ENCODE assay signal across 25 cellular contexts in the genomic region with DNA sequence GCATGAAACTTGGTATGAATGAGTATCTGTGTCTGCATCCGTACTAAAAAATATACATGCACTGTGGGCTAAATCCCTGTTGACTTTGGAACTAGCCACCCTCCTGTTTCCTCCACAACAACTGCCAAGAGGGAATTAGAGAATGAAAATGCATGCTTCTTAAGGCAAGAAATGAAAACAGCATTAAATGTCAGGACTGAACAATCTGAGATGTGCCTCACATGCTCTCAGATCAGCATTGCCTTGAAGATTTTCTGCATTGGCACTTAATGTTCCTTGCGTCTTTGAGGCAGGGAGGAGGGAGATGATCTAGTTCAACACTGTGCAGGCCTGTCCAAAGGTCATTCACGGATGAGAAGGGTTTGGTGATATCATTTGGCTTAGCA. TPM values are rescaled to one million over a fixed set of nuclear protein-coding genes. Genes with fewer than 3 reads are reported as not detected.
A peak's percentile ranks its signal among the peaks of the same experiment; 100 is the strongest.
DNase-seq lines count a peak whose midpoint lies in the region; ATAC-seq, FAIRE-seq and TF ChIP-seq lines count a peak whose summit lies in the region.
"Had no signal": no experiment of that assay in that cellular context is flagged by ENCODE, and none has a peak within 500 bp of the region (broad histone marks: within the 10 kb centered on the region; RNA-seq: fewer than 3 reads in every experiment).

No MANE protein-coding gene starts in this region.

- H3K4me1 ChIP-seq in colonic mucosa (peaks cover 9% of the 10 kb centered on the region), mucosa of rectum (ENCODE audit: control insufficient read depth in 2 of 2, insufficient read depth in 2 of 2, low read length in 2 of 2) (peaks cover 25 to 48% of the 10 kb centered on the region in 2 donors)

- no peaks in the 10 kb centered on the region for H3K36me3 ChIP-seq in colonic mucosa
- H3K36me3 ChIP-seq in mucosa of rectum (ENCODE audit: control insufficient read depth in 2 of 2, insufficient read depth in 2 of 2, low read length in 2 of 2) = no peaks in the 10 kb centered on the region
- H3K36me3 ChIP-seq: right atrium auricular region, suprapubic skin, vagina had no signal

- no peaks in the 10 kb centered on the region for H3K9me3 ChIP-seq in colonic mucosa
- no peaks in the 10 kb centered on the region for H3K9me3 ChIP-seq in mucosa of rectum (ENCODE audit: control insufficient read depth in 2 of 2, low read length in 2 of 2)
- H3K9me3 ChIP-seq: right atrium auricular region, suprapubic skin, vagina had no signal

- intact Hi-C loops in colonic mucosa (cut with DNase I) = no loop called here

- ATAC-seq in GM19328 (IDR thresholded peaks at IDR 0.05; ENCODE audit: unreplicated experiment) = no peak
- ATAC-seq in GM19324 (IDR thresholded peaks at IDR 0.05; ENCODE audit: low FRiP score, unreplicated experiment) = no peak
- no peak for ATAC-seq in HG02678 (IDR thresholded peaks at IDR 0.05; ENCODE audit: unreplicated experiment)
- ATAC-seq: activated T-cell treated with anti-CD3 and anti-CD28 coated beads, Interleukin-2, amount 50 U/mL, for 72 hours; HCT116 had no signal

- no peak for FAIRE-seq in D721Med (lab: Jason Lieb, UNC)
- FAIRE-seq: keratinocyte had no signal

- DNase-seq in colonic mucosa (peak; percentile 77), D721Med (ENCODE audit: insufficient read length, low spot score) (no peak)
- DNase-seq: activated naive CD4-positive, alpha-beta T cell treated with anti-CD3 and anti-CD28 coated beads for 36 hours; activated T-cell treated with anti-CD3 and anti-CD28 coated beads, Interleukin-2, amount 50 U/mL, for 72 hours; anterior cingulate cortex; CD4-positive, alpha-beta T cell; cerebellar nuclear complex; effector CD4-positive, alpha-beta T cell; GF-D8; MM.1S; NCI-H146; NCI-H2171 treated with DMSO at 0.1 percent for 48 hours; NCI-H748 treated with DMSO at 0.1 percent for 48 hours; Right ventricle myocardium superior had no signal

- no peaks in the 10 kb centered on the region for H3K27me3 ChIP-seq in colonic mucosa
- H3K27me3 ChIP-seq in mucosa of rectum (ENCODE audit: control insufficient read depth in 2 of 2, insufficient read depth in 2 of 2, low read length in 2 of 2) = no peaks in the 10 kb centered on the region
- H3K27me3 ChIP-seq: right atrium auricular region, suprapubic skin, vagina had no signal

- TF ChIP-seq CTCF in colonic mucosa (IDR thresholded peaks at IDR 0.05) (no peak), D721Med (IDR thresholded peaks at IDR 0.05; ENCODE audit: insufficient read depth, missing control alignments) (no peak)

- peak overlapping the region in 1 of 2 donors; percentile 15 for H3K9ac ChIP-seq in colonic mucosa (ENCODE audit: low read depth in 2 of 2, low read length in 2 of 2)
- H3K9ac ChIP-seq in mucosa of rectum (ENCODE audit: low read depth in 1 of 2, low read length in 2 of 2) = no peak overlapping the region

- H3K27ac ChIP-seq in colonic mucosa = peak overlapping the region; percentile 57
- peak overlapping the region; percentile 49 to 67 for H3K27ac ChIP-seq in mucosa of rectum (ENCODE audit: low read depth in 2 of 2, low read length in 2 of 2)
- H3K27ac ChIP-seq: right atrium auricular region, suprapubic skin had no signal

- H3K4me3 ChIP-seq in colonic mucosa (no peak overlapping the region), mucosa of rectum (ENCODE audit: low read length in 2 of 2) (peak overlapping the region in 1 of 2 donors; percentile 14)
- H3K4me3 ChIP-seq: lung, right atrium auricular region, suprapubic skin, vagina had no signal

TF ChIP-seq in PFSK-1, 5 proteins besides CTCF, POLR2A, EP300 and RAD21:
- TF ChIP-seq TAF1 (IDR thresholded peaks at IDR 0.05; ENCODE audit: borderline replicate concordance, insufficient read depth, low read length) (peak; percentile 19; the same call in 1 of the 2 replicates), POLR2AphosphoS5 (IDR thresholded peaks at IDR 0.05; ENCODE audit: low read depth, low read length) (no peak), FOXP2 (optimal IDR thresholded peaks at IDR 0.05; ENCODE audit: borderline replicate concordance, extremely low read depth, extremely low read length, insufficient read depth) (no peak), SIN3A (IDR thresholded peaks at IDR 0.05; ENCODE audit: borderline replicate concordance, insufficient read depth, low read length) (no peak)
- TF ChIP-seq, protein P1, sequence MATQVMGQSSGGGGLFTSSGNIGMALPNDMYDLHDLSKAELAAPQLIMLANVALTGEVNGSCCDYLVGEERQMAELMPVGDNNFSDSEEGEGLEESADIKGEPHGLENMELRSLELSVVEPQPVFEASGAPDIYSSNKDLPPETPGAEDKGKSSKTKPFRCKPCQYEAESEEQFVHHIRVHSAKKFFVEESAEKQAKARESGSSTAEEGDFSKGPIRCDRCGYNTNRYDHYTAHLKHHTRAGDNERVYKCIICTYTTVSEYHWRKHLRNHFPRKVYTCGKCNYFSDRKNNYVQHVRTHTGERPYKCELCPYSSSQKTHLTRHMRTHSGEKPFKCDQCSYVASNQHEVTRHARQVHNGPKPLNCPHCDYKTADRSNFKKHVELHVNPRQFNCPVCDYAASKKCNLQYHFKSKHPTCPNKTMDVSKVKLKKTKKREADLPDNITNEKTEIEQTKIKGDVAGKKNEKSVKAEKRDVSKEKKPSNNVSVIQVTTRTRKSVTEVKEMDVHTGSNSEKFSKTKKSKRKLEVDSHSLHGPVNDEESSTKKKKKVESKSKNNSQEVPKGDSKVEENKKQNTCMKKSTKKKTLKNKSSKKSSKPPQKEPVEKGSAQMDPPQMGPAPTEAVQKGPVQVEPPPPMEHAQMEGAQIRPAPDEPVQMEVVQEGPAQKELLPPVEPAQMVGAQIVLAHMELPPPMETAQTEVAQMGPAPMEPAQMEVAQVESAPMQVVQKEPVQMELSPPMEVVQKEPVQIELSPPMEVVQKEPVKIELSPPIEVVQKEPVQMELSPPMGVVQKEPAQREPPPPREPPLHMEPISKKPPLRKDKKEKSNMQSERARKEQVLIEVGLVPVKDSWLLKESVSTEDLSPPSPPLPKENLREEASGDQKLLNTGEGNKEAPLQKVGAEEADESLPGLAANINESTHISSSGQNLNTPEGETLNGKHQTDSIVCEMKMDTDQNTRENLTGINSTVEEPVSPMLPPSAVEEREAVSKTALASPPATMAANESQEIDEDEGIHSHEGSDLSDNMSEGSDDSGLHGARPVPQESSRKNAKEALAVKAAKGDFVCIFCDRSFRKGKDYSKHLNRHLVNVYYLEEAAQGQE (IDR thresholded peaks at IDR 0.05; ENCODE audit: insufficient read depth in 1 of 2, low read depth in 2 of 2, low read length in 2 of 2) = no peak

RNA-seq across cellular contexts. Expression of a gene that starts 47.7 kb away (rescaled TPM):
- polyA plus RNA-seq in PFSK-1 (2012; ENCODE audit: insufficient read length, low read depth) = 44.0 TPM
- total RNA-seq in colonic mucosa = 100 to 1,000 TPM in 1 of 2 donors, 10 to 100 TPM in 1; 82.0 to 105 TPM
- total RNA-seq: activated naive CD4-positive, alpha-beta T cell treated with anti-CD3 and anti-CD28 coated beads for 36 hours; activated T-cell treated with anti-CD3 and anti-CD28 coated beads, Interleukin-2, amount 50 U/mL, for 72 hours had no signal
